Comparison of ENCODE assay signal across 17 cellular contexts in the genomic region with DNA sequence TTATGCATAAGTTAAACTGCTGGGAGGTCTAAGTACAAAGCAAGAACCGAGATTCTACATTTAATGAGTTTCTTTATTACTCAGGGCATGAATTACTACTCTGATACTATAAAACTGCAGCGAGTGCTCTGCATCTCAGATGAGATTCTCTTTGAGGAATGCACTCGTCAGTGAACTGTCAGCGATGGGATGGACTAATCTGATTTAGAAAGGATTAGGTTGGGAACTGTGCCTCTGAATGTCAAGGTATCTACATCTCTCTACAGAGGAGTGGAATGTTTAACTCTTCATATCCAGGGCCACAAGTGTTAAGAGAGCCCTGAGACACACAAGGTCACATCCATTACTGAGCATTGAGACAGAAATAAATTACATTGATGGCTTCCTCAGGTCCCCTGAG.
DNase-seq lines count a peak whose midpoint lies in the region; ATAC-seq and TF ChIP-seq lines count a peak whose summit lies in the region.
"Had no signal": no experiment of that assay in that cellular context is flagged by ENCODE, and none has a peak within 500 bp of the region (broad histone marks: within the 10 kb centered on the region; RNA-seq: fewer than 3 reads in every experiment).

No MANE protein-coding gene starts in this region.

- H3K4me1 Mint-ChIP-seq in endodermal cell: peaks cover 23% of the 10 kb centered on the region

- in situ Hi-C loops in GM13976 (cut with MboI; ENCODE audit: low sequenced_read_pairs, unreplicated experiment): no loop called here

- H3K4me3 ChIP-seq in AG10803 (ENCODE audit: low read length) (no peak overlapping the region), endodermal cell (ENCODE audit: low read length) (no peak overlapping the region), retinal pigment epithelial cell (ENCODE audit: low read length) (no peak overlapping the region)
- H3K4me3 ChIP-seq: A549, GM23248 had no signal

- no peaks in the 10 kb centered on the region for H3K27me3 ChIP-seq in endodermal cell (ENCODE audit: control insufficient read depth, insufficient read depth, low read length, poor library complexity, severe bottlenecking)

- no peaks in the 10 kb centered on the region for H3K9me3 Mint-ChIP-seq in endodermal cell

- ATAC-seq in GM18520 (IDR thresholded peaks at IDR 0.05; ENCODE audit: unreplicated experiment): no peak
- ATAC-seq: A549 had no signal

- WGBS in endodermal cell (ENCODE audit: insufficient coverage in 1 of 2, insufficient read length in 1 of 2), 2 experiments: 47 to 62% methylated on average over 2 to 4 of the region's 4 CpGs

- no peak overlapping the region for H3K27ac Mint-ChIP-seq in endodermal cell

- H3K9me3 ChIP-seq in endodermal cell (ENCODE audit: control insufficient read depth, low read length): no peaks in the 10 kb centered on the region
- H3K9me3 ChIP-seq: A549 had no signal

- H3K4me3 Mint-ChIP-seq in endodermal cell: no peak overlapping the region

- no peak overlapping the region for H3K9ac ChIP-seq in endodermal cell (ENCODE audit: extremely low read depth, low read length, poor library complexity, severe bottlenecking)
- H3K9ac ChIP-seq: GM23248, KMS-11 had no signal

- peak overlapping the region; percentile 36 for H3K27ac ChIP-seq in endodermal cell (ENCODE audit: low read depth, low read length)
- H3K27ac ChIP-seq: A549, GM23248, KMS-11 had no signal

- H3K27me3 Mint-ChIP-seq in endodermal cell (ENCODE audit: insufficient read depth): no peaks in the 10 kb centered on the region

- no peaks in the 10 kb centered on the region for H3K36me3 Mint-ChIP-seq in endodermal cell (ENCODE audit: low read depth)

- DNase-seq in AG10803 (ENCODE audit: low read depth) (peak; percentile 32), NCI-H82 (lab: John Stamatoyannopoulos, UW) (peak; percentile 86), endodermal cell (no peak), retinal pigment epithelial cell (ENCODE audit: low read depth) (peak; percentile 57), GM13976 (ENCODE audit: low spot score) (no peak), SHP77 (lab: John Stamatoyannopoulos, UW) (no peak)
- DNase-seq: C1 segment of cervical spinal cord, DMS79, GM23248, NCI-H187, NCI-H2227 treated with DMSO at 0.1 percent for 48 hours, NCI-H510A treated with DMSO at 0.1 percent for 48 hours, NCI-H774, SIG-M5 had no signal

- H3K36me3 ChIP-seq in endodermal cell (ENCODE audit: control insufficient read depth, insufficient read depth, low read length): no peaks in the 10 kb centered on the region

- peaks cover 15% of the 10 kb centered on the region for H3K4me1 ChIP-seq in endodermal cell (ENCODE audit: control insufficient read depth, insufficient read depth, low read length)
- H3K4me1 ChIP-seq: A549 had no signal

- no peak for TF ChIP-seq CTCF in AG10803 (conservative IDR thresholded peaks at IDR 0.05; ENCODE audit: low read length)
- no peak for TF ChIP-seq CTCF in endodermal cell (conservative IDR thresholded peaks at IDR 0.05)
- TF ChIP-seq CTCF in retinal pigment epithelial cell (conservative IDR thresholded peaks at IDR 0.05; ENCODE audit: low read depth, low read length): no peak
- no peak for TF ChIP-seq CTCF in GM13976 (IDR thresholded peaks at IDR 0.05; ENCODE audit: borderline replicate concordance, control extremely low read depth, extremely low read depth, insufficient read depth, missing control alignments)

Comparison
In these comparisons a context has a peak if more than half of its experiments do, and no peak if none do; other contexts are left out.
1. DNase-seq: peak in AG10803 (single experiment), NCI-H82 (single experiment) and retinal pigment epithelial cell (single experiment); none in endodermal cell (single experiment), GM13976 (single experiment) and SHP77 (0 of 2).